19 cellular contexts compared by ENCODE assay signal in genomic region chr3:157786618-157787017, GRCh38.
DNase-seq lines count a peak whose midpoint lies in the region; ATAC-seq, FAIRE-seq and TF ChIP-seq lines count a peak whose summit lies in the region.
"Had no signal": no experiment of that assay in that cellular context is flagged by ENCODE, and none has a peak within 500 bp of the region (broad histone marks: within the 10 kb centered on the region; RNA-seq: fewer than 3 reads in every experiment).

No MANE protein-coding gene starts in this region.

- peak; percentile 37 to 43; a peak in 1 of 6 replicates for ATAC-seq in A549
- no peak for ATAC-seq in GM19328 (IDR thresholded peaks at IDR 0.05; ENCODE audit: unreplicated experiment)
- ATAC-seq: activated CD8-positive, alpha-beta T cell treated with anti-CD3 and anti-CD28 coated beads, Interleukin-2, amount 10 ng/mL, durations not matched to agents 7 days and 5 days; activated T-helper 17 cell treated with anti-CD3 and anti-CD28 coated beads, Interleukin-2, amount 50 U/mL, for 72 hours; heart right ventricle; mucosa of descending colon; upper lobe of right lung had no signal

- peak overlapping the region; percentile 56 for H3K4me2 ChIP-seq in A549
- H3K4me2 ChIP-seq in SK-N-SH = peak overlapping the region; percentile 59

- H3K9me3 ChIP-seq in A549 = no peaks in the 10 kb centered on the region
- H3K9me3 ChIP-seq in SK-N-SH = no peaks in the 10 kb centered on the region
- H3K9me3 ChIP-seq: heart right ventricle, mucosa of descending colon, upper lobe of right lung had no signal

- no peak for FAIRE-seq in A549 (lab: Jason Lieb, UNC)

- TF ChIP-seq CTCF in A549 (IDR thresholded peaks at IDR 0.05) (no peak), SK-N-SH (IDR thresholded peaks at IDR 0.05) (no peak)

- H2AFZ ChIP-seq in SK-N-SH (ENCODE audit: low read depth) = peak overlapping the region; percentile 4; the same call in 1 of the 2 replicates

- H3F3A ChIP-seq in SK-N-SH (replicated peaks; ENCODE audit: insufficient read depth) = peaks cover 33% of the 10 kb centered on the region

- TF ChIP-seq EP300 in A549 (IDR thresholded peaks at IDR 0.05) (no peak), SK-N-SH (IDR thresholded peaks at IDR 0.05; ENCODE audit: borderline replicate concordance in 1 of 2, low read depth in 1 of 2, low read length in 1 of 2) (peak in 1 of 2 experiments; percentile 82; a peak in 2 of 4 replicates)

- H3K27ac ChIP-seq in A549 (peak overlapping the region; percentile 60 to 83), SK-N-SH (ENCODE audit: low read depth in 2 of 2, low read length in 1 of 2) (peak overlapping the region; percentile 87 to 96)
- H3K27ac ChIP-seq: heart right ventricle, upper lobe of right lung had no signal

- CTCF ChIA-PET in A549 (lab: Yijun Ruan, JAX) (interaction anchor here (1.0 to 1.2 kb wide), 2 partner anchors 10 to 168 kb away, joined by 3 read pairs; no protein-coding TSS in a partner anchor), SK-N-SH (lab: Yijun Ruan, JAX) (interaction anchor here (0.7 to 0.9 kb wide), 2 partner anchors 32 to 154 kb away, joined by 3 to 4 read pairs; no protein-coding TSS in a partner anchor)

- H3K4me1 ChIP-seq in A549 = peaks cover 33% of the 10 kb centered on the region
- peaks cover 28 to 37% of the 10 kb centered on the region in 2 experiments for H3K4me1 ChIP-seq in SK-N-SH (ENCODE audit: control insufficient read depth in 1 of 2, insufficient read depth in 2 of 2, low read depth in 1 of 2, low read length in 1 of 2)

- H4K20me1 ChIP-seq in SK-N-SH (ENCODE audit: insufficient read depth) = no peaks in the 10 kb centered on the region

- H3K4me3 ChIP-seq in A549 (no peak overlapping the region), SK-N-SH (ENCODE audit: low read depth in 2 of 2, low read length in 1 of 2) (no peak overlapping the region)
- H3K4me3 ChIP-seq: heart right ventricle, mucosa of descending colon, upper lobe of right lung had no signal

- H3K36me3 ChIP-seq in SK-N-SH (replicated peaks in 1 of 2; ENCODE audit: control insufficient read depth in 1 of 2, insufficient read depth in 2 of 2, low read length in 1 of 2) = no peaks in the 10 kb centered on the region
- H3K36me3 ChIP-seq: heart right ventricle, upper lobe of right lung had no signal

- no peaks in the 10 kb centered on the region for H3K79me2 ChIP-seq in SK-N-SH (ENCODE audit: insufficient read depth)

- TF ChIP-seq POLR2A in A549 (IDR thresholded peaks at IDR 0.05; ENCODE audit: low read length) = no peak

- H3K27me3 ChIP-seq in SK-N-SH (ENCODE audit: insufficient read depth) = no peaks in the 10 kb centered on the region
- H3K27me3 ChIP-seq: heart right ventricle, upper lobe of right lung had no signal

- no peaks in the 10 kb centered on the region for H3K9me2 ChIP-seq in SK-N-SH

- WGBS in A549 (ENCODE audit: missing lambda C conversion rate) = 30% methylated on average over 4 of the region's 4 CpGs
- 6% methylated on average over 4 of the region's 4 CpGs for WGBS in SK-N-SH (ENCODE audit: low lambda C conversion rate)

- POLR2A ChIA-PET in A549 (lab: Yijun Ruan, JAX) = no interaction called here
- POLR2A ChIA-PET in SK-N-SH (lab: Yijun Ruan, JAX) = no interaction called here

- TF ChIP-seq RAD21 in A549 (conservative IDR thresholded peaks at IDR 0.05 in 1 of 2, IDR thresholded peaks at IDR 0.05 in 1 of 2) (no peak), SK-N-SH (IDR thresholded peaks at IDR 0.05; ENCODE audit: low read length) (no peak)

- peak overlapping the region; percentile 45; the same call in 1 of the 2 replicates for H3K9ac ChIP-seq in SK-N-SH

- DNase-seq in A549 (ENCODE audit: low read depth in 1 of 2, low spot score in 1 of 2) (no peak), HCEC 1CT (peak; percentile 36), SK-N-SH (peak; percentile 37), iris pigment epithelial cell (ENCODE audit: low read depth) (peak; percentile 31), Ammon's horn (ENCODE audit: low spot score) (no peak), NCI-H748 (lab: John Stamatoyannopoulos, UW; ENCODE audit: unreplicated experiment) (no peak)
- no peak for DNase-seq in stimulated activated CD4-positive, alpha-beta T cell treated with anti-CD3 and anti-CD28 coated beads, Interleukin-2, amount 100 ng/mL, for 24 hours
- DNase-seq: activated CD8-positive, alpha-beta T cell treated with anti-CD3 and anti-CD28 coated beads, Interleukin-2, amount 10 ng/mL, durations not matched to agents 7 days and 5 days; Calu3; heart right ventricle; Karpas-422; mucosa of descending colon; NCI-H1694; NCI-H446 treated with DMSO at 0.1 percent for 48 hours; posterior cingulate gyrus; stimulated activated naive CD4-positive, alpha-beta T cell; upper lobe of right lung had no signal

TF ChIP-seq in A549, 52 proteins besides CTCF, POLR2A, EP300 and RAD21:
- TF ChIP-seq ZNF302 (CRISPR knock-in tag; IDR thresholded peaks at IDR 0.05) (no peak), ZC3H11A (IDR thresholded peaks at IDR 0.05) (no peak), RFX5 (IDR thresholded peaks at IDR 0.05) (no peak), NPAS2 (CRISPR knock-in tag; IDR thresholded peaks at IDR 0.05; ENCODE audit: borderline replicate concordance) (no peak)

TF ChIP-seq in SK-N-SH, 30 proteins besides CTCF, POLR2A, EP300 and RAD21:
- TF ChIP-seq CHD2 (IDR thresholded peaks at IDR 0.05; ENCODE audit: low read length, partially characterized antibody) (peak; percentile 48), FOSL2 (IDR thresholded peaks at IDR 0.05; ENCODE audit: borderline replicate concordance, low read depth) (0 out of 2 replicates have a peak, but pooled peaks have one; percentile 8), GATA2 (CRISPR knock-in tag; IDR thresholded peaks at IDR 0.05) (peak; percentile 82), RXRA (IDR thresholded peaks at IDR 0.05; ENCODE audit: borderline replicate concordance, low read depth) (no peak; the same call in 1 of the 2 replicates), TCF12 (IDR thresholded peaks at IDR 0.05) (no peak), RCOR1 (IDR thresholded peaks at IDR 0.05; ENCODE audit: low read length) (peak; percentile 93), JUND (IDR thresholded peaks at IDR 0.05) (peak; percentile 9; the same call in 1 of the 2 replicates), FOXJ3 (CRISPR knock-in tag; IDR thresholded peaks at IDR 0.05) (peak; percentile 69), PBX3 (IDR thresholded peaks at IDR 0.05) (peak; percentile 52)

Comparison
In these comparisons a context has a peak if more than half of its experiments do, and no peak if none do; other contexts are left out.
1. DNase-seq: peak in HCEC 1CT (single experiment), SK-N-SH (single experiment) and iris pigment epithelial cell (single experiment); none in A549 (0 of 2), Ammon's horn (single experiment), stimulated activated CD4-positive, alpha-beta T cell treated with anti-CD3 and anti-CD28 coated beads, Interleukin-2, amount 100 ng/mL, for 24 hours (0 of 2) and NCI-H748 (single experiment).
2. Of the 12 proteins assayed by ChIP-seq in both A549 and SK-N-SH: peak only in A549: none; only in SK-N-SH: CHD2, FOSL2, PBX3 and RCOR1; in both: none; in neither: 7; mixed calls (peak in some experiments, not most) for 1.